Comparison of ENCODE assay signal across 29 cellular contexts in the genomic region with DNA sequence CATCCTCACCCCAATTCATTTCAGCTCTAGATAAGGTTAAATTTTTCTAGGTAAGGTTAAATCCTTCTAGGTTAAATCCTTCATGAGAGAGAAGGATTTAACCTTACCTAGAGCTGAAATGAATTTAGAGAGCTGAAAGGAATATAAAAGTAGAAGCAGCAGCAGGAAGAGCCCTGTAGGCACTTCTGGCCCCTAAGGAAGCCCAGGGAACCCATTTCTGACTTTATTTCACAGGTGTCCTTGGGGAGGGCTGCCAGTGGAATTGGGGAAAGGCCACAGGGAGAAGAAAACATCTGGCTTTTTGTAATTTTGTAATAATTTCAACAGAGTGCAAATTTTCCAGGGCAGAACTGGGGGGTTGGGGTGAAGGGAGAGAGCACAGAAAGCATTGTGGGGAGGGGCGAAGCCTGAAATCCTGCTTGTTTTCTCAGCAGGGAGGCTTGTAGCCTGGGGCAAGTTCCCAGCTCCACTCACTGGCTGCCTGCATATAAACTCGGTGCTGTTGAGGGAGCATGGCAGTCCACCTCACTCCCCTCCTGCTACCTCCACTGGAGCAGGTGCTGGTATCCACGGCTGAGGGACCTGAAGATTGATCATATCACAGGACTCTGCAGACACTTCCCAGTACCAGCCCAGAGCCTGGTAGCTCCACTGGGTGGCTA.
DNase-seq lines count a peak whose midpoint lies in the region; ATAC-seq and TF ChIP-seq lines count a peak whose summit lies in the region.
"Had no signal": no experiment of that assay in that cellular context is flagged by ENCODE, and none has a peak within 500 bp of the region (broad histone marks: within the 10 kb centered on the region; RNA-seq: fewer than 3 reads in every experiment).

No MANE protein-coding gene starts in this region.

- peak overlapping the region; percentile 39 for H3K27ac Mint-ChIP-seq in progenitor cell of endocrine pancreas
- H3K27ac Mint-ChIP-seq: activated naive CD4-positive, alpha-beta T cell treated with anti-CD3 and anti-CD28 coated beads, Interleukin-2, amount 50 U/mL, for 24 hours; stimulated activated naive CD8-positive, alpha-beta T cell treated with anti-CD3 and anti-CD28 coated beads, Interleukin-15, amount 100 ng/mL, for 72 hours had no signal

- H3K4me3 Mint-ChIP-seq in progenitor cell of endocrine pancreas (ENCODE audit: low read depth): no peak overlapping the region
- H3K4me3 Mint-ChIP-seq: activated naive CD4-positive, alpha-beta T cell treated with anti-CD3 and anti-CD28 coated beads, Interleukin-2, amount 50 U/mL, for 24 hours; stimulated activated naive CD8-positive, alpha-beta T cell treated with anti-CD3 and anti-CD28 coated beads, Interleukin-15, amount 100 ng/mL, for 72 hours had no signal

- H3K27me3 ChIP-seq in iPS DF 6.9 (ENCODE audit: control insufficient read depth, insufficient read depth, low read length) (no peaks in the 10 kb centered on the region), tibial nerve (no peaks in the 10 kb centered on the region)
- H3K27me3 ChIP-seq: left lung, pancreas, right atrium auricular region, uterus had no signal

- no peaks in the 10 kb centered on the region for H3K36me3 Mint-ChIP-seq in progenitor cell of endocrine pancreas (ENCODE audit: insufficient read depth)
- H3K36me3 Mint-ChIP-seq: activated naive CD4-positive, alpha-beta T cell treated with anti-CD3 and anti-CD28 coated beads, Interleukin-2, amount 50 U/mL, for 24 hours had no signal

- H3K27me3 Mint-ChIP-seq in progenitor cell of endocrine pancreas: no peaks in the 10 kb centered on the region
- H3K27me3 Mint-ChIP-seq: activated naive CD4-positive, alpha-beta T cell treated with anti-CD3 and anti-CD28 coated beads, Interleukin-2, amount 50 U/mL, for 24 hours; stimulated activated naive CD8-positive, alpha-beta T cell treated with anti-CD3 and anti-CD28 coated beads, Interleukin-15, amount 100 ng/mL, for 72 hours had no signal

- no peak for ATAC-seq in HG03565 (IDR thresholded peaks at IDR 0.05; ENCODE audit: unreplicated experiment)
- ATAC-seq: left lung; pancreas; stimulated activated naive CD8-positive, alpha-beta T cell treated with anti-CD3 and anti-CD28 coated beads, Interleukin-15, amount 100 ng/mL, for 72 hours had no signal

- TF ChIP-seq CTCF in progenitor cell of endocrine pancreas (IDR thresholded peaks at IDR 0.05; ENCODE audit: unreplicated experiment) (no peak), tibial nerve (IDR thresholded peaks at IDR 0.05) (no peak)

- no peak for TF ChIP-seq EP300 in tibial nerve (IDR thresholded peaks at IDR 0.05)

- no peak overlapping the region for H3K4me3 ChIP-seq in iPS DF 6.9 (ENCODE audit: low read length)
- H3K4me3 ChIP-seq in tibial nerve: no peak overlapping the region
- H3K4me3 ChIP-seq: dorsolateral prefrontal cortex, left lung, pancreas, right atrium auricular region, thoracic aorta, uterus had no signal

- no peaks in the 10 kb centered on the region for H3K4me1 Mint-ChIP-seq in progenitor cell of endocrine pancreas (ENCODE audit: low read depth)
- H3K4me1 Mint-ChIP-seq: activated naive CD4-positive, alpha-beta T cell treated with anti-CD3 and anti-CD28 coated beads, Interleukin-2, amount 50 U/mL, for 24 hours; stimulated activated naive CD8-positive, alpha-beta T cell treated with anti-CD3 and anti-CD28 coated beads, Interleukin-15, amount 100 ng/mL, for 72 hours had no signal

- no CpG with 5 or more reads among the region's 3 CpGs for WGBS in iPS DF 6.9 (ENCODE audit: insufficient coverage, insufficient read length)
- 24 to 30% methylated on average over 3 of the region's 3 CpGs for WGBS in tibial nerve, 2 donors

- H3K9me3 ChIP-seq in iPS DF 6.9 (ENCODE audit: control insufficient read depth, insufficient read depth, low read length) (no peaks in the 10 kb centered on the region), tibial nerve (peaks cover 0 to 4% (median 0%) of the 10 kb centered on the region in 4 donors)
- H3K9me3 ChIP-seq: left lung, pancreas, thoracic aorta, uterus had no signal

- H3K4me1 ChIP-seq in iPS DF 6.9 (ENCODE audit: control insufficient read depth, insufficient read depth, low read length) (peaks cover 3% of the 10 kb centered on the region; the same call in 1 of the 2 replicates), tibial nerve (no peaks in the 10 kb centered on the region)
- H3K4me1 ChIP-seq: Caco-2, left lung, pancreas, right atrium auricular region, uterus had no signal

- DNase-seq in NCI-H146 (lab: John Stamatoyannopoulos, UW): peak; percentile 42
- DNase-seq in NCI-H146 treated with DMSO at 0.1 percent for 48 hours (lab: John Stamatoyannopoulos, UW; ENCODE audit: unreplicated experiment): no peak
- DNase-seq in NCI-H69 (lab: John Stamatoyannopoulos, UW): peak; percentile 95
- peak; percentile 9 for DNase-seq in iPS DF 6.9 (ENCODE audit: low read depth, low spot score)
- DNase-seq in progenitor cell of endocrine pancreas (ENCODE audit: low spot score, unreplicated experiment): no peak
- DNase-seq in DMS114 treated with DMSO at 0.1 percent for 48 hours (lab: John Stamatoyannopoulos, UW; ENCODE audit: unreplicated experiment): no peak
- DNase-seq in tibial nerve (ENCODE audit: low spot score in 2 of 2): no peak
- DNase-seq: 8988T; activated CD4-positive, alpha-beta T cell treated with anti-CD3 and anti-CD28 coated beads for 4 hours; Caco-2; dorsolateral prefrontal cortex; IMR-90; mesenchymal stem cell; NCI-H187; NCI-H524 treated with DMSO at 0.1 percent for 48 hours; pancreas; SHP77 treated with DMSO at 0.1 percent for 48 hours; stimulated activated CD4-positive, alpha-beta T cell treated with anti-CD3 and anti-CD28 coated beads, Interleukin-2, amount 100 ng/mL, for 48 hours; stimulated activated naive CD8-positive, alpha-beta T cell treated with anti-CD3 and anti-CD28 coated beads, Interleukin-15, amount 100 ng/mL, for 72 hours; SW 1271; T-helper 9 cell; uterus had no signal

- TF ChIP-seq POLR2A in tibial nerve (IDR thresholded peaks at IDR 0.05): no peak

- H3K9me3 Mint-ChIP-seq in progenitor cell of endocrine pancreas (ENCODE audit: low read depth): peaks cover 13% of the 10 kb centered on the region

- H3K36me3 ChIP-seq in iPS DF 6.9 (ENCODE audit: control insufficient read depth, insufficient read depth, low read length) (no peaks in the 10 kb centered on the region), tibial nerve (no peaks in the 10 kb centered on the region)
- H3K36me3 ChIP-seq: left lung, pancreas, right atrium auricular region, thoracic aorta, uterus had no signal

- H3K27ac ChIP-seq in iPS DF 6.9 (ENCODE audit: low read length): no peak overlapping the region
- no peak overlapping the region for H3K27ac ChIP-seq in tibial nerve
- H3K27ac ChIP-seq: C4-2B, dorsolateral prefrontal cortex, left lung, pancreas, right atrium auricular region, thoracic aorta, uterus, VCaP had no signal

Comparison
In these comparisons a context has a peak if more than half of its experiments do, and no peak if none do; other contexts are left out.
1. DNase-seq: peak in NCI-H146 (single experiment), NCI-H69 (single experiment) and iPS DF 6.9 (single experiment); none in NCI-H146 treated with DMSO at 0.1 percent for 48 hours (single experiment), progenitor cell of endocrine pancreas (single experiment), DMS114 treated with DMSO at 0.1 percent for 48 hours (single experiment) and tibial nerve (0 of 2).